In the genomic region with DNA sequence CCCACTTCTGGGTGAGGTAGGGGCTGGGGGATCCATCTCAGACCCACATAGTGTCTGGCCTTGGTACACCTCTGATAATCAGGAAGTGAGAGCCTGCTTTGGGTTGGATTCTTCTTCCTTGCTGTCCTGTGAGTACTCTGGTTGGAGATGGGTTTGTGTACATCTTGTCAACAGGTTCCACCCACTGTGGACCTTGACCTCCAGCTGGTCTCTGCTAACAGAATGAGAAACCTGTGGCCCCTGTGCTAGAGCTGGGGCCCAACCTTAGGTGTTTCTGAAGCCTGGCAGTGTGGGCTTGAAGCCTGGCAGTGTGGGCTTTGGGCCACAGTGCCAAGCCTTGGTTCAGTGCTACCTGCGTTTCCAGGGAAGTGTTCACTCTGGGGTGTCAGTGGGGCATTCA, we compare ENCODE assay signal across 1 cellular context.
A peak's percentile ranks its signal among the peaks of the same experiment; 100 is the strongest.
TF ChIP-seq lines count a peak whose summit lies in the region.

No MANE protein-coding gene starts in this region.

TF ChIP-seq in K562, 482 proteins besides CTCF, POLR2A, EP300 and RAD21:
- no peak for TF ChIP-seq HEY1 (CRISPR knock-in tag; IDR thresholded peaks at IDR 0.05; ENCODE audit: borderline replicate concordance)
- no peak for TF ChIP-seq FOXA1 (IDR thresholded peaks at IDR 0.05; ENCODE audit: borderline replicate concordance)
- no peak for TF ChIP-seq HDAC2 (IDR thresholded peaks at IDR 0.05)
- TF ChIP-seq SPI1 (IDR thresholded peaks at IDR 0.05; ENCODE audit: borderline replicate concordance, low read depth, low read length), result 0 out of 2 replicates have a peak, but pooled peaks have one; percentile 27
- TF ChIP-seq SP1 (CRISPR knock-in tag; IDR thresholded peaks at IDR 0.05), result no peak
